ENCODE assay signal across 27 cellular contexts in genomic region chr9:699396-699795, GRCh38.
A peak's percentile ranks its signal among the peaks of the same experiment; 100 is the strongest.
DNase-seq lines count a peak whose midpoint lies in the region; ATAC-seq and TF ChIP-seq lines count a peak whose summit lies in the region.
"Had no signal": no experiment of that assay in that cellular context is flagged by ENCODE, and none has a peak within 500 bp of the region (broad histone marks: within the 10 kb centered on the region; RNA-seq: fewer than 3 reads in every experiment).

No MANE protein-coding gene starts in this region.

- in situ Hi-C loops in IMR-90 (cut with MboI; ENCODE audit: low sequenced_read_pairs) = no loop called here

- intact Hi-C loops in IMR-90 (cut with micrococcal nuclease) = no loop called here

- H3K27me3 ChIP-seq in IMR-90 (ENCODE audit: control insufficient read depth, insufficient read depth, low read length) (no peaks in the 10 kb centered on the region), suprapubic skin (no peaks in the 10 kb centered on the region), H7 (ENCODE audit: control insufficient read depth, insufficient read depth, low read length) (no peaks in the 10 kb centered on the region)
- H3K27me3 ChIP-seq: BLaER1, cardiac muscle cell, left lung had no signal

- H3K9ac ChIP-seq in IMR-90 (ENCODE audit: low read depth, low read length) = no peak overlapping the region
- H3K9ac ChIP-seq: BLaER1, parathyroid adenoma had no signal

- TF ChIP-seq RAD21 in IMR-90 (IDR thresholded peaks at IDR 0.05; ENCODE audit: low read length) = no peak

- peak overlapping the region; percentile 31; the same call in 1 of the 2 replicates for H4K91ac ChIP-seq in IMR-90 (ENCODE audit: insufficient read depth, low read depth, low read length)

- H3K18ac ChIP-seq in IMR-90 (ENCODE audit: low read depth, low read length) = peak overlapping the region; percentile 76

- no peak overlapping the region for H3K4me3 Mint-ChIP-seq in mesothelial cell of epicardium
- H3K4me3 Mint-ChIP-seq in activated T-helper 17 cell treated with anti-CD3 and anti-CD28 coated beads, Interleukin-2, amount 50 U/mL, for 72 hours = no peak overlapping the region
- H3K4me3 Mint-ChIP-seq in stimulated activated memory B cell treated with anti-CD40 and anti-IgM and Interleukin-4, amounts not matched to agents 10 μg/mL and 1 μg/mL and 100 μg/mL, for 72 hours = no peak overlapping the region
- H3K4me3 Mint-ChIP-seq: activated T-cell treated with anti-CD3 and anti-CD28 coated beads, Interleukin-2, amount 50 U/mL, for 24 hours; nephron progenitor cell; T-helper 17 cell had no signal

- CTCF ChIA-PET in IMR-90 (lab: Yijun Ruan, JAX) = no interaction called here

- WGBS in IMR-90 (ENCODE audit: extremely low coverage in 2 of 2, insufficient read length in 1 of 2), 2 experiments = no CpG with 5 or more reads among the region's 1 CpG
- whole genome bisulfite sequencing in suprapubic skin = 55% methylated on average over 1 of the region's 1 CpG

- H3K79me1 ChIP-seq in IMR-90 (ENCODE audit: low read depth in 1 of 2, low read length in 2 of 2) = peaks cover 27 to 74% of the 10 kb centered on the region in 2 experiments

- H2BK20ac ChIP-seq in IMR-90 (ENCODE audit: low read depth, low read length) = no peak overlapping the region; the same call in 1 of the 2 replicates

- DNase-seq in IMR-90 (peak; percentile 43), caudate nucleus (lab: John Stamatoyannopoulos, UW) (no peak), mesothelial cell of epicardium (ENCODE audit: low spot score in 2 of 2, unreplicated experiment in 2 of 2) (no peak), suprapubic skin (ENCODE audit: low spot score in 2 of 2) (no peak), H7 (no peak), DMS 273 treated with DMSO at 0.1 percent for 48 hours (lab: John Stamatoyannopoulos, UW) (no peak)
- DNase-seq: ACHN; activated CD4-positive, alpha-beta T cell treated with anti-CD3 and anti-CD28 coated beads for 48 hours; activated T-cell treated with anti-CD3 and anti-CD28 coated beads, Interleukin-2, amount 50 U/mL, for 24 hours; amniotic stem cell; COR-L47; DND-41; foreskin fibroblast; Kasumi-1; left lung; midbrain; NCI-H510A treated with DMSO at 0.1 percent for 48 hours; nephron progenitor cell; T-helper 17 cell had no signal

- H3K36me3 ChIP-seq in IMR-90 (ENCODE audit: control insufficient read depth, insufficient read depth, low read length) = no peaks in the 10 kb centered on the region
- H3K36me3 ChIP-seq in suprapubic skin = no peaks in the 10 kb centered on the region
- H3K36me3 ChIP-seq in H7 (replicated peaks; ENCODE audit: control insufficient read depth, insufficient read depth, low read length) = no peaks in the 10 kb centered on the region
- H3K36me3 ChIP-seq: BLaER1, cardiac muscle cell, HAP-1, left lung had no signal

- H4K5ac ChIP-seq in IMR-90 (ENCODE audit: low read depth, low read length) = peak overlapping the region; percentile 50; the same call in 1 of the 2 replicates

- BruUV-seq in IMR-90 (replicated peaks; lab: Mats Ljungman, UMichigan) = no TSS peak

- H3K4me1 Mint-ChIP-seq in mesothelial cell of epicardium = peaks cover 61% of the 10 kb centered on the region
- no peaks in the 10 kb centered on the region for H3K4me1 Mint-ChIP-seq in activated T-helper 17 cell treated with anti-CD3 and anti-CD28 coated beads, Interleukin-2, amount 50 U/mL, for 72 hours
- H3K4me1 Mint-ChIP-seq in stimulated activated memory B cell treated with anti-CD40 and anti-IgM and Interleukin-4, amounts not matched to agents 10 μg/mL and 1 μg/mL and 100 μg/mL, for 72 hours = no peaks in the 10 kb centered on the region

- H3K4me3 ChIP-seq in IMR-90 (ENCODE audit: insufficient read depth, low read depth, low read length) (no peak overlapping the region), suprapubic skin (no peak overlapping the region), H7 (ENCODE audit: insufficient read depth, low read depth, low read length) (no peak overlapping the region)
- H3K4me3 ChIP-seq: BLaER1, cardiac muscle cell, HAP-1, left lung had no signal

- peak overlapping the region; percentile 58; the same call in 1 of the 2 replicates for H3K14ac ChIP-seq in IMR-90 (replicated peaks; ENCODE audit: low read depth, low read length)

- H2AFZ ChIP-seq in IMR-90 (replicated peaks; ENCODE audit: low read length, poor library complexity) = no peak overlapping the region
- H2AFZ ChIP-seq: parathyroid adenoma had no signal

- peaks cover 38% of the 10 kb centered on the region for H3K4me1 ChIP-seq in IMR-90 (ENCODE audit: control insufficient read depth, insufficient read depth, low read length)
- peaks cover 52% of the 10 kb centered on the region for H3K4me1 ChIP-seq in suprapubic skin
- H3K4me1 ChIP-seq: parathyroid adenoma had no signal

- no peaks in the 10 kb centered on the region for H3K9me3 Mint-ChIP-seq in mesothelial cell of epicardium
- no peaks in the 10 kb centered on the region for H3K9me3 Mint-ChIP-seq in activated T-helper 17 cell treated with anti-CD3 and anti-CD28 coated beads, Interleukin-2, amount 50 U/mL, for 72 hours
- no peaks in the 10 kb centered on the region for H3K9me3 Mint-ChIP-seq in stimulated activated memory B cell treated with anti-CD40 and anti-IgM and Interleukin-4, amounts not matched to agents 10 μg/mL and 1 μg/mL and 100 μg/mL, for 72 hours
- H3K9me3 Mint-ChIP-seq: activated T-cell treated with anti-CD3 and anti-CD28 coated beads, Interleukin-2, amount 50 U/mL, for 24 hours; nephron progenitor cell had no signal

- no peak for TF ChIP-seq EP300 in suprapubic skin (IDR thresholded peaks at IDR 0.05)

- peak overlapping the region; percentile 51; the same call in 1 of the 3 replicates for H2BK15ac ChIP-seq in IMR-90 (ENCODE audit: low read depth, low read length)

- dilution Hi-C loops in IMR-90 (cut with HindIII; ENCODE audit: low sequenced_read_pairs, unreplicated experiment) = no loop called here

- H3K36me3 Mint-ChIP-seq in mesothelial cell of epicardium = no peaks in the 10 kb centered on the region
- H3K36me3 Mint-ChIP-seq in activated T-helper 17 cell treated with anti-CD3 and anti-CD28 coated beads, Interleukin-2, amount 50 U/mL, for 72 hours (ENCODE audit: low read depth) = no peaks in the 10 kb centered on the region
- no peaks in the 10 kb centered on the region for H3K36me3 Mint-ChIP-seq in stimulated activated memory B cell treated with anti-CD40 and anti-IgM and Interleukin-4, amounts not matched to agents 10 μg/mL and 1 μg/mL and 100 μg/mL, for 72 hours

- no peaks in the 10 kb centered on the region for H4K20me1 ChIP-seq in IMR-90 (ENCODE audit: insufficient read depth, low read length)
- H4K20me1 ChIP-seq: BLaER1 had no signal

- peak overlapping the region; percentile 48 for H2BK120ac ChIP-seq in IMR-90 (ENCODE audit: low read depth, low read length)

- POLR2A ChIA-PET in IMR-90 (lab: Charles Lee; ENCODE audit: unreplicated experiment) = no interaction called here

- peaks cover 25% of the 10 kb centered on the region for H3K9me1 ChIP-seq in IMR-90 (ENCODE audit: insufficient read depth, low read length)

- no peaks in the 10 kb centered on the region for H3K27me3 Mint-ChIP-seq in mesothelial cell of epicardium (ENCODE audit: low read depth)
- peaks cover 11% of the 10 kb centered on the region for H3K27me3 Mint-ChIP-seq in activated T-helper 17 cell treated with anti-CD3 and anti-CD28 coated beads, Interleukin-2, amount 50 U/mL, for 72 hours
- H3K27me3 Mint-ChIP-seq in stimulated activated memory B cell treated with anti-CD40 and anti-IgM and Interleukin-4, amounts not matched to agents 10 μg/mL and 1 μg/mL and 100 μg/mL, for 72 hours = no peaks in the 10 kb centered on the region

- H3K4me2 ChIP-seq in IMR-90 (ENCODE audit: low read depth, low read length) = peak overlapping the region; percentile 25
- H3K4me2 ChIP-seq: BLaER1 had no signal

- peak overlapping the region; percentile 31 for H3K27ac Mint-ChIP-seq in mesothelial cell of epicardium
- H3K27ac Mint-ChIP-seq in activated T-helper 17 cell treated with anti-CD3 and anti-CD28 coated beads, Interleukin-2, amount 50 U/mL, for 72 hours = no peak overlapping the region
- no peak overlapping the region for H3K27ac Mint-ChIP-seq in stimulated activated memory B cell treated with anti-CD40 and anti-IgM and Interleukin-4, amounts not matched to agents 10 μg/mL and 1 μg/mL and 100 μg/mL, for 72 hours
- H3K27ac Mint-ChIP-seq: activated T-cell treated with anti-CD3 and anti-CD28 coated beads, Interleukin-2, amount 50 U/mL, for 24 hours; T-helper 17 cell had no signal

- TF ChIP-seq POLR2A in IMR-90 (IDR thresholded peaks at IDR 0.05; ENCODE audit: low read depth, low read length) = no peak
- TF ChIP-seq POLR2A in suprapubic skin (IDR thresholded peaks at IDR 0.05) = no peak

- no peak for ATAC-seq in IMR-90 (ENCODE audit: low read depth)
- no peak for ATAC-seq in activated T-helper 17 cell treated with anti-CD3 and anti-CD28 coated beads, Interleukin-2, amount 50 U/mL, for 72 hours (replicated peaks)
- ATAC-seq in stimulated activated memory B cell treated with anti-CD40 and anti-IgM and Interleukin-4, amounts not matched to agents 10 μg/mL and 1 μg/mL and 100 μg/mL, for 72 hours = no peak
- ATAC-seq: left lung, Panc1, sciatic nerve, T-helper 17 cell had no signal

- no peak overlapping the region for H3K56ac ChIP-seq in IMR-90 (ENCODE audit: extremely low read depth, insufficient read depth, low read length)

- TF ChIP-seq CTCF in IMR-90 (conservative IDR thresholded peaks at IDR 0.05; ENCODE audit: low read depth, low read length) = no peak
- TF ChIP-seq CTCF in mesothelial cell of epicardium (IDR thresholded peaks at IDR 0.05; ENCODE audit: unreplicated experiment) = no peak
- TF ChIP-seq CTCF in suprapubic skin (IDR thresholded peaks at IDR 0.05) = no peak

- H3K27ac ChIP-seq in IMR-90 (ENCODE audit: insufficient read depth, low read length) (peak overlapping the region; percentile 2; the same call in 1 of the 2 replicates), caudate nucleus (ENCODE audit: low read depth, low read length) (peak overlapping the region; percentile 80), suprapubic skin (peak overlapping the region; percentile 36)
- H3K27ac ChIP-seq: BLaER1, cardiac muscle cell, left lung, parathyroid adenoma had no signal

- H2BK5ac ChIP-seq in IMR-90 (ENCODE audit: low read depth, low read length, poor library complexity, severe bottlenecking) = peak overlapping the region; percentile 45

- peak overlapping the region; percentile 66 for H3K23ac ChIP-seq in IMR-90 (ENCODE audit: low read depth, low read length)

- no peak overlapping the region for H2AK9ac ChIP-seq in IMR-90 (replicated peaks; ENCODE audit: low read depth, low read length, poor library complexity)

- 0 out of 2 replicates have a peak overlapping the region, but pooled peaks have one; percentile 66 for H2AK5ac ChIP-seq in IMR-90 (ENCODE audit: low read depth, low read length)

- H3K9me3 ChIP-seq in IMR-90 (ENCODE audit: control insufficient read depth, insufficient read depth, low read length) (no peaks in the 10 kb centered on the region), suprapubic skin (no peaks in the 10 kb centered on the region)
- H3K9me3 ChIP-seq: BLaER1, HAP-1, left lung had no signal

- peak overlapping the region; percentile 81 for H3K4ac ChIP-seq in IMR-90 (ENCODE audit: low read depth, low read length)

- peak overlapping the region in 1 of 2 experiments; percentile 57; a peak in 1 of 4 replicates for H4K8ac ChIP-seq in IMR-90 (ENCODE audit: low read depth in 2 of 2, low read length in 2 of 2)

TF ChIP-seq in IMR-90, 13 proteins besides CTCF, POLR2A, EP300 and RAD21 (continues in another document):
- TF ChIP-seq BHLHE40 (IDR thresholded peaks at IDR 0.05; ENCODE audit: low read depth, low read length) (no peak), CHD1 (IDR thresholded peaks at IDR 0.05; ENCODE audit: low read depth, low read length) (no peak)

Comparison
In these comparisons a context has a peak if more than half of its experiments do, and no peak if none do; other contexts are left out.
1. H3K27ac ChIP-seq: peak in every context shown above with its lines; median percentile 80 in caudate nucleus; 36 in suprapubic skin; 2 in IMR-90.